11 cellular contexts compared by ENCODE assay signal in genomic region chr2:205748660-205749059, GRCh38.
DNase-seq lines count a peak whose midpoint lies in the region; ATAC-seq and TF ChIP-seq lines count a peak whose summit lies in the region.
"Had no signal": no experiment of that assay in that cellular context is flagged by ENCODE, and none has a peak within 500 bp of the region (broad histone marks: within the 10 kb centered on the region; RNA-seq: fewer than 3 reads in every experiment).

No MANE protein-coding gene starts in this region.

- in situ Hi-C loops in G401 (cut with HindIII; ENCODE audit: low sequenced_read_pairs): no loop called here

- peaks cover 66% of the 10 kb centered on the region for H3K36me3 ChIP-seq in HUES6 (ENCODE audit: control insufficient read depth, insufficient read depth, low read length)
- peaks cover 0 to 62% of the 10 kb centered on the region in 2 donors for H3K36me3 ChIP-seq in left lung

- H3K9me3 ChIP-seq in HUES6 (ENCODE audit: control insufficient read depth, insufficient read depth, low read depth, low read length) (no peaks in the 10 kb centered on the region), left lung (no peaks in the 10 kb centered on the region)
- H3K9me3 ChIP-seq: upper lobe of left lung had no signal

- intact Hi-C loops in Calu3 (cut with micrococcal nuclease; ENCODE audit: unreplicated experiment) (loop anchor here (5.0 kb wide), 1 partner anchor 66 kb away; the partner anchor contains the start of gene NRP2), left lung (cut with DNase I) (no loop called here)

- no peak overlapping the region for H3K4me3 ChIP-seq in HUES6 (ENCODE audit: low read depth, low read length)
- no peak overlapping the region for H3K4me3 ChIP-seq in left lung
- H3K4me3 ChIP-seq: upper lobe of left lung had no signal

- TF ChIP-seq CTCF in Calu3 (IDR thresholded peaks at IDR 0.05; ENCODE audit: unreplicated experiment) (no peak), left lung (IDR thresholded peaks at IDR 0.05) (no peak)

- peak overlapping the region; percentile 19 for H3K9ac ChIP-seq in HUES6 (ENCODE audit: low read length)

- no peaks in the 10 kb centered on the region for H3K9me3 Mint-ChIP-seq in Calu3 (ENCODE audit: low read depth, unreplicated experiment)

- DNase-seq in Calu3: peak; percentile 66
- DNase-seq in astrocyte of the hippocampus (ENCODE audit: low read depth, low spot score): peak; percentile 79
- no peak for DNase-seq in left lung
- DNase-seq in G401 (ENCODE audit: low spot score): no peak
- DNase-seq in NCI-H2107 (lab: John Stamatoyannopoulos, UW): no peak
- DNase-seq: activated CD4-positive, CD25-positive, alpha-beta regulatory T cell; NCI-H524; upper lobe of left lung had no signal

- H3K27me3 ChIP-seq in HUES6 (ENCODE audit: control insufficient read depth, insufficient read depth, low read length): no peaks in the 10 kb centered on the region
- H3K27me3 ChIP-seq in left lung: no peaks in the 10 kb centered on the region
- H3K27me3 ChIP-seq: upper lobe of left lung had no signal

- H3K36me3 Mint-ChIP-seq in Calu3 (ENCODE audit: insufficient read depth, unreplicated experiment): peaks cover 5% of the 10 kb centered on the region

- H3K4me3 Mint-ChIP-seq in Calu3 (ENCODE audit: low read depth, unreplicated experiment): peak overlapping the region; percentile 50

- peaks cover 31% of the 10 kb centered on the region for H3K4me1 ChIP-seq in HUES6 (ENCODE audit: control insufficient read depth, insufficient read depth, low read length)
- H3K4me1 ChIP-seq in left lung: peaks cover 0 to 6% of the 10 kb centered on the region in 2 donors

- peak overlapping the region; percentile 96 for H3K27ac Mint-ChIP-seq in Calu3 (ENCODE audit: unreplicated experiment)

- H3K27me3 Mint-ChIP-seq in Calu3 (ENCODE audit: unreplicated experiment): no peaks in the 10 kb centered on the region

- peaks cover 80% of the 10 kb centered on the region for H3K4me1 Mint-ChIP-seq in Calu3 (ENCODE audit: low read depth, unreplicated experiment)

- BruUV-seq in Calu3 (replicated peaks; lab: Mats Ljungman, UMichigan): no TSS peak

- CTCF ChIA-PET in Calu3 (lab: Charles Lee): interaction anchor here (1.0 kb wide), 1 partner anchor 66 kb away, joined by 4 read pairs; the partner anchor contains the start of gene NRP2

- H3K27ac ChIP-seq in HUES6 (ENCODE audit: low read depth, low read length): peak overlapping the region; percentile 72
- peak overlapping the region in 1 of 2 donors; percentile 49 for H3K27ac ChIP-seq in left lung

- peak; percentile 39 for ATAC-seq in left lung
- no peak for ATAC-seq in HG03039 (IDR thresholded peaks at IDR 0.05; ENCODE audit: unreplicated experiment)
- no peak for ATAC-seq in HG03378 (IDR thresholded peaks at IDR 0.05; ENCODE audit: unreplicated experiment)

Comparison
In these comparisons a context has a peak if more than half of its experiments do, and no peak if none do; other contexts are left out.
1. DNase-seq: peak in Calu3 (single experiment) and astrocyte of the hippocampus (single experiment); none in left lung (0 of 2), G401 (single experiment) and NCI-H2107 (single experiment).